26 cellular contexts compared by ENCODE assay signal in the genomic region with DNA sequence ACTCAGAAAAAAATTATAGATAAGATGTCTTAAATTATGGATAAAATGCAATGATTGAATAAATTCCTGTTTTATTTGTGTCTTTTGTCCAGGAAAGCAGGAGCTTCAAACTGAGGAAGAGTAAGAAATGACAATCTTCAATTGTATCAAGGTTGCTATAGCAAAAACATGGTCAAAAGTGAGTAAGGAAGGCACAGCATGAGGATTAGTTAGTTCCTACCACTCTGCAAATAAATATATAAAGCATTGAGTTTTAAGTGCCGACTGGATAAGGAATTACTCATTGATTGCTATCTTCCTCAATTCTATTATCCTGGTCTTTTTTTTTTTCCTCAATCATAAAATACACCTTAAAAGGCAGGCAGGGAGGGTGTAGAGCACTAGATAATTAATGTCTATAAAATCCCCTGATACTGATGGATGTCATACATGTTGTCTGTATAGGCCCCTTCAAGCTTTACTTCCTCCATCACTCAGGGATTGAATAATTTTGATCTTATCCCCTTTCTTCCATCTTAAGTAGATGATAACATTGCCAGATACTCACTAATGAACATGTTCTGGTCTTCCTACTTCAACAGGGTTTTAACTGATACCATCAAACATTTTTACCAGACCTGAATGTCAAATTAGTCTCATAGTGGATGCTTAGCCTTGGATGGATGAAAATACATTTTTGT.
DNase-seq lines count a peak whose midpoint lies in the region; ATAC-seq, FAIRE-seq and TF ChIP-seq lines count a peak whose summit lies in the region.
"Had no signal": no experiment of that assay in that cellular context is flagged by ENCODE, and none has a peak within 500 bp of the region (broad histone marks: within the 10 kb centered on the region; RNA-seq: fewer than 3 reads in every experiment).

No MANE protein-coding gene starts in this region.

- no peak overlapping the region for H3K27ac ChIP-seq in mammary epithelial cell (ENCODE audit: insufficient read depth, low read depth, low read length)
- H3K27ac ChIP-seq in HepG2 (ENCODE audit: extremely low read length, insufficient read depth, low read length): no peak overlapping the region
- H3K27ac ChIP-seq: BLaER1 treated with 17β-estradiol and CSF1 and Interleukin-3, amounts not matched to agents 10 nM and 100 nM; SJSA1 had no signal

- no peak for TF ChIP-seq POLR2A in HepG2 (IDR thresholded peaks at IDR 0.05; ENCODE audit: insufficient read depth in 1 of 2, low read depth in 2 of 2, low read length in 2 of 2)

- POLR2A ChIA-PET in MCF 10A (lab: Yijun Ruan, JAX) (no interaction called here), WTC11 (lab: Charles Lee) (no interaction called here), HepG2 (lab: Yijun Ruan, JAX) (no interaction called here)
- POLR2A ChIA-PET in activated CD4-positive, alpha-beta memory T cell treated with anti-CD3 and anti-CD28 coated beads for 36 hours (lab: Charles Lee): no interaction called here

- H3K9me3 ChIP-seq in mammary epithelial cell (replicated peaks; ENCODE audit: insufficient read depth, low read length) (peaks cover 6% of the 10 kb centered on the region), HepG2 (ENCODE audit: low read length) (no peaks in the 10 kb centered on the region)
- H3K9me3 ChIP-seq: SJSA1 had no signal

- H3K79me2 ChIP-seq in mammary epithelial cell (ENCODE audit: insufficient read depth, low read length): peaks cover 3% of the 10 kb centered on the region
- H3K79me2 ChIP-seq in HepG2 (ENCODE audit: insufficient read depth, low read length): no peaks in the 10 kb centered on the region

- CTCF ChIA-PET in mammary epithelial cell (lab: Charles Lee; ENCODE audit: low non-redundant PET): no interaction called here
- CTCF ChIA-PET in MCF 10A (lab: Yijun Ruan, JAX): interaction anchor here (0.5 kb wide), 1 partner anchor 567 kb away, joined by 3 read pairs; no protein-coding TSS in a partner anchor
- CTCF ChIA-PET in WTC11 (lab: Charles Lee): no interaction called here
- CTCF ChIA-PET in HepG2 (lab: Yijun Ruan, JAX; ENCODE audit: low intra/inter-chr PET ratio, low total read pairs): no interaction called here
- CTCF ChIA-PET in activated CD4-positive, alpha-beta memory T cell treated with anti-CD3 and anti-CD28 coated beads for 36 hours (lab: Charles Lee): no interaction called here

- DNase-seq in mammary epithelial cell: peak; percentile 14
- no peak for DNase-seq in MCF 10A (ENCODE audit: unreplicated experiment)
- peak; percentile 12 for DNase-seq in HT-29 (ENCODE audit: low spot score)
- no peak for DNase-seq in WTC11 (ENCODE audit: low spot score)
- no peak for DNase-seq in HepG2 (ENCODE audit: low spot score)
- DNase-seq in activated CD4-positive, alpha-beta memory T cell treated with anti-CD3 and anti-CD28 coated beads for 36 hours: no peak
- no peak for DNase-seq in NCI-H2029 treated with DMSO at 0.1 percent for 48 hours (lab: John Stamatoyannopoulos, UW)
- DNase-seq: 8988T; AML-193; CD4-positive, alpha-beta T cell; GF-D8; IMR-90; KG1; NCI-H1048; NCI-H1417; NCI-H1694; NCI-H2081; NCI-H2171 treated with DMSO at 0.1 percent for 48 hours; NCI-H524 treated with DMSO at 0.1 percent for 48 hours; NCI-H774 had no signal

- H3K36me3 Mint-ChIP-seq in MCF 10A (ENCODE audit: insufficient read depth, unreplicated experiment): no peaks in the 10 kb centered on the region
- no peaks in the 10 kb centered on the region for H3K36me3 Mint-ChIP-seq in WTC11
- no peaks in the 10 kb centered on the region for H3K36me3 Mint-ChIP-seq in activated CD4-positive, alpha-beta memory T cell treated with anti-CD3 and anti-CD28 coated beads for 36 hours

- H3K4me2 ChIP-seq in mammary epithelial cell (ENCODE audit: insufficient read depth, low read depth, low read length) (no peak overlapping the region), HepG2 (ENCODE audit: low read depth, low read length) (no peak overlapping the region)
- H3K4me2 ChIP-seq: BLaER1 treated with 17β-estradiol and CSF1 and Interleukin-3, amounts not matched to agents 10 nM and 100 nM had no signal

- H3K27me3 Mint-ChIP-seq in MCF 10A (ENCODE audit: insufficient read depth, unreplicated experiment) (no peaks in the 10 kb centered on the region), WTC11 (ENCODE audit: low read depth) (no peaks in the 10 kb centered on the region)
- H3K27me3 Mint-ChIP-seq in activated CD4-positive, alpha-beta memory T cell treated with anti-CD3 and anti-CD28 coated beads for 36 hours: no peaks in the 10 kb centered on the region
- H3K27me3 Mint-ChIP-seq: CD4-positive, alpha-beta T cell had no signal

- H4K20me1 ChIP-seq in mammary epithelial cell (ENCODE audit: insufficient read depth, low read length) (no peaks in the 10 kb centered on the region), HepG2 (ENCODE audit: insufficient read depth, low read length) (no peaks in the 10 kb centered on the region)
- H4K20me1 ChIP-seq: BLaER1 treated with 17β-estradiol and CSF1 and Interleukin-3, amounts not matched to agents 10 nM and 100 nM had no signal

- intact Hi-C loops in mammary epithelial cell (cut with micrococcal nuclease): no loop called here
- intact Hi-C loops in MCF 10A (cut with micrococcal nuclease): no loop called here
- intact Hi-C loops in HepG2 (cut with micrococcal nuclease; ENCODE audit: unreplicated experiment): no loop called here
- intact Hi-C loops in activated CD4-positive, alpha-beta memory T cell treated with anti-CD3 and anti-CD28 coated beads for 36 hours (cut with micrococcal nuclease): no loop called here

- H3K27me3 ChIP-seq in mammary epithelial cell (ENCODE audit: insufficient read depth, low read length): no peaks in the 10 kb centered on the region
- H3K27me3 ChIP-seq in HepG2 (ENCODE audit: control insufficient read depth in 1 of 2, insufficient read depth in 2 of 2, low read length in 2 of 2): no peaks in the 10 kb centered on the region
- H3K27me3 ChIP-seq: SJSA1 had no signal

- no peak overlapping the region for H3K27ac Mint-ChIP-seq in MCF 10A (ENCODE audit: low read depth, unreplicated experiment)
- H3K27ac Mint-ChIP-seq in WTC11: peak overlapping the region; percentile 51; the same call in 1 of the 2 replicates
- no peak overlapping the region for H3K27ac Mint-ChIP-seq in activated CD4-positive, alpha-beta memory T cell treated with anti-CD3 and anti-CD28 coated beads for 36 hours
- H3K27ac Mint-ChIP-seq: CD4-positive, alpha-beta T cell had no signal

- no peak overlapping the region for H3K9ac ChIP-seq in mammary epithelial cell (ENCODE audit: insufficient read depth, low read length)
- H3K9ac ChIP-seq in HepG2 (ENCODE audit: insufficient read depth, low read depth, low read length): no peak overlapping the region
- H3K9ac ChIP-seq: BLaER1 treated with 17β-estradiol and CSF1 and Interleukin-3, amounts not matched to agents 10 nM and 100 nM had no signal

- TF ChIP-seq RAD21 in HepG2 (CRISPR knock-in tag; IDR thresholded peaks at IDR 0.05): no peak

- BruUV-seq in mammary epithelial cell (replicated peaks; lab: Mats Ljungman, UMichigan) (no TSS peak), MCF 10A (replicated peaks; lab: Mats Ljungman, UMichigan) (no TSS peak), HepG2 (replicated peaks; lab: Mats Ljungman, UMichigan) (no TSS peak)

- ATAC-seq in WTC11: no peak
- ATAC-seq in HepG2: no peak
- ATAC-seq in HG03520 (IDR thresholded peaks at IDR 0.05; ENCODE audit: unreplicated experiment): no peak
- ATAC-seq: Right ventricle myocardium inferior had no signal

- H3K4me3 Mint-ChIP-seq in MCF 10A (ENCODE audit: unreplicated experiment) (no peak overlapping the region), WTC11 (no peak overlapping the region)
- no peak overlapping the region for H3K4me3 Mint-ChIP-seq in activated CD4-positive, alpha-beta memory T cell treated with anti-CD3 and anti-CD28 coated beads for 36 hours
- H3K4me3 Mint-ChIP-seq: CD4-positive, alpha-beta T cell had no signal

- H3K4me3 ChIP-seq in mammary epithelial cell (replicated peaks in 1 of 3; ENCODE audit: insufficient read depth in 1 of 3, low read depth in 2 of 3, low read length in 3 of 3): no peak overlapping the region
- H3K4me3 ChIP-seq in HepG2 (replicated peaks in 1 of 3; ENCODE audit: insufficient read depth in 1 of 3, low read depth in 2 of 3, low read length in 3 of 3): no peak overlapping the region
- H3K4me3 ChIP-seq: BLaER1 treated with 17β-estradiol and CSF1 and Interleukin-3, amounts not matched to agents 10 nM and 100 nM; SJSA1 had no signal

- H3K9me3 Mint-ChIP-seq in MCF 10A (ENCODE audit: unreplicated experiment): peaks cover 6% of the 10 kb centered on the region
- no peaks in the 10 kb centered on the region for H3K9me3 Mint-ChIP-seq in WTC11
- H3K9me3 Mint-ChIP-seq in activated CD4-positive, alpha-beta memory T cell treated with anti-CD3 and anti-CD28 coated beads for 36 hours: no peaks in the 10 kb centered on the region
- H3K9me3 Mint-ChIP-seq: CD4-positive, alpha-beta T cell had no signal

- dilution Hi-C loops in mammary epithelial cell (cut with HindIII; ENCODE audit: low sequenced_read_pairs): no loop called here

- FAIRE-seq in HepG2 (lab: Jason Lieb, UNC): no peak
- FAIRE-seq: GM12891, H54 had no signal

- H3K4me1 ChIP-seq in mammary epithelial cell (ENCODE audit: insufficient read depth, low read length) (peaks cover 6% of the 10 kb centered on the region), HepG2 (ENCODE audit: insufficient read depth, low read length) (peaks cover 30% of the 10 kb centered on the region)

- no peak overlapping the region for H2AFZ ChIP-seq in mammary epithelial cell (ENCODE audit: low read depth, low read length)
- H2AFZ ChIP-seq in HepG2 (ENCODE audit: low read length): no peak overlapping the region

- H3K36me3 ChIP-seq in mammary epithelial cell (ENCODE audit: insufficient read depth, low read length) (no peaks in the 10 kb centered on the region), HepG2 (replicated peaks in 1 of 2; ENCODE audit: control insufficient read depth in 1 of 2, insufficient read depth in 2 of 2, low read length in 2 of 2) (no peaks in the 10 kb centered on the region)
- H3K36me3 ChIP-seq: BLaER1 treated with 17β-estradiol and CSF1 and Interleukin-3, amounts not matched to agents 10 nM and 100 nM; SJSA1 had no signal

- no peak for TF ChIP-seq CTCF in mammary epithelial cell (conservative IDR thresholded peaks at IDR 0.05 in 1 of 2, IDR thresholded peaks at IDR 0.05 in 1 of 2; ENCODE audit: extremely low read depth in 1 of 2, insufficient read depth in 1 of 2, low read depth in 1 of 2, low read length in 2 of 2)
- no peak for TF ChIP-seq CTCF in MCF 10A (IDR thresholded peaks at IDR 0.05; ENCODE audit: unreplicated experiment)
- TF ChIP-seq CTCF in WTC11 (IDR thresholded peaks at IDR 0.05): no peak
- TF ChIP-seq CTCF in HepG2 (CRISPR knock-in tag; IDR thresholded peaks at IDR 0.05): no peak

- 56% methylated on average over 1 of the region's 1 CpG for WGBS in mammary epithelial cell (ENCODE audit: low coverage, missing lambda C conversion rate)
- 94% methylated on average over 1 of the region's 1 CpG for WGBS in HepG2 (ENCODE audit: low lambda C conversion rate)

- TF ChIP-seq EP300 in HepG2 (IDR thresholded peaks at IDR 0.05; ENCODE audit: low read depth in 2 of 2, low read length in 2 of 2): no peak
- no peak for TF ChIP-seq EP300 in HepG2 (CRISPR knock-in tag; IDR thresholded peaks at IDR 0.05; ENCODE audit: borderline replicate concordance)

- in situ Hi-C loops in mammary epithelial cell (cut with MboI; ENCODE audit: low sequenced_read_pairs in 2 of 2): no loop called here
- in situ Hi-C loops in HepG2 (cut with HindIII; ENCODE audit: extremely low pct_ligation_motif_present, low pct_unique_long_range_greater_than_20kb): no loop called here

- H3K4me1 Mint-ChIP-seq in MCF 10A (ENCODE audit: insufficient read depth, unreplicated experiment) (peaks cover 11% of the 10 kb centered on the region), WTC11 (peaks cover 44% of the 10 kb centered on the region)
- no peaks in the 10 kb centered on the region for H3K4me1 Mint-ChIP-seq in activated CD4-positive, alpha-beta memory T cell treated with anti-CD3 and anti-CD28 coated beads for 36 hours (ENCODE audit: low read depth)

Comparison
In these comparisons a context has a peak if more than half of its experiments do, and no peak if none do; other contexts are left out.
1. DNase-seq: peak in mammary epithelial cell (single experiment) and HT-29 (single experiment); none in MCF 10A (single experiment), WTC11 (single experiment), HepG2 (single experiment), activated CD4-positive, alpha-beta memory T cell treated with anti-CD3 and anti-CD28 coated beads for 36 hours (single experiment) and NCI-H2029 treated with DMSO at 0.1 percent for 48 hours (single experiment).